In genomic region chr5:151080620-151081425, GRCh38 we compare ENCODE assay signal across 8 cellular contexts. TPM values are rescaled to one million over a fixed set of nuclear protein-coding genes. Genes with fewer than 3 reads are reported as not detected.
DNase-seq lines count a peak whose midpoint lies in the region; ATAC-seq lines count a peak whose summit lies in the region.

TSS of gene TNIP1 (minus strand) at chr5:151081034. CDS start at chr5:151065095, 15,939 bp downstream.

- H3K9me3 ChIP-seq in mesenchymal stem cell (ENCODE audit: control insufficient read depth, low read length) = no peaks in the 10 kb centered on the region

- H2AFZ ChIP-seq in mesenchymal stem cell (ENCODE audit: low read depth, low read length) = peak within 1 kb of the TSS; percentile 95

- under 1% methylated on average over 67 of the region's 84 CpGs for WGBS in mesenchymal stem cell

- H3K4me2 ChIP-seq in mesenchymal stem cell (ENCODE audit: low read length, poor library complexity, severe bottlenecking) = peak within 1 kb of the TSS; percentile 73

- peak within 1 kb of the TSS; percentile 93 for H2BK15ac ChIP-seq in mesenchymal stem cell (ENCODE audit: low read depth, poor library complexity, severe bottlenecking)

- H3K14ac ChIP-seq in mesenchymal stem cell (ENCODE audit: low read length in 2 of 2) = peak within 1 kb of the TSS; percentile 94 to 96

- no peaks in the 10 kb centered on the region for H3K9me3 Mint-ChIP-seq in effector memory CD8-positive, alpha-beta T cell

- H3K4me3 ChIP-seq in mesenchymal stem cell (ENCODE audit: insufficient read depth in 1 of 2, low read depth in 1 of 2, low read length in 2 of 2) = peak within 1 kb of the TSS; percentile 88 to 90

- H4K8ac ChIP-seq in mesenchymal stem cell (ENCODE audit: low read length) = peak within 1 kb of the TSS; percentile 93

- peaks cover 40% of the 10 kb centered on the region for H3K36me3 Mint-ChIP-seq in effector memory CD8-positive, alpha-beta T cell (ENCODE audit: insufficient read depth)

- peak within 1 kb of the TSS; percentile 75 for H2AK5ac ChIP-seq in mesenchymal stem cell (ENCODE audit: low read length, severe bottlenecking)

- peaks cover 61 to 72% of the 10 kb centered on the region in 2 donors for H3K4me1 Mint-ChIP-seq in effector memory CD8-positive, alpha-beta T cell (ENCODE audit: low read depth in 2 of 2)

- H2BK120ac ChIP-seq in mesenchymal stem cell (ENCODE audit: low read depth, low read length) = peak within 1 kb of the TSS; percentile 90

- peaks cover 1% of the 10 kb centered on the region for H3K79me1 ChIP-seq in mesenchymal stem cell (replicated peaks; ENCODE audit: low read length, poor library complexity, severe bottlenecking)

- H3K4ac ChIP-seq in mesenchymal stem cell (ENCODE audit: low read depth in 1 of 2, low read length in 2 of 2) = peak within 1 kb of the TSS; percentile 91 to 95

- H3K18ac ChIP-seq in mesenchymal stem cell (ENCODE audit: low read depth in 1 of 2, low read length in 2 of 2) = peak within 1 kb of the TSS; percentile 98

- peak within 1 kb of the TSS in 1 of 2 experiments; percentile 63 for H3K23ac ChIP-seq in mesenchymal stem cell (ENCODE audit: low read length in 2 of 2)

- no peaks in the 10 kb centered on the region for H3K27me3 ChIP-seq in mesenchymal stem cell (ENCODE audit: control insufficient read depth in 1 of 2, insufficient read depth in 1 of 2, low read length in 2 of 2)

- peaks cover 10% of the 10 kb centered on the region in 2 experiments for H3K36me3 ChIP-seq in mesenchymal stem cell (ENCODE audit: control insufficient read depth in 1 of 2, insufficient read depth in 2 of 2, low read depth in 1 of 2, low read length in 2 of 2)

- no peaks in the 10 kb centered on the region for H3K27me3 Mint-ChIP-seq in effector memory CD8-positive, alpha-beta T cell

- DNase-seq in CMK (ENCODE audit: low read depth) = peak; percentile 73
- DNase-seq in NOMO-1 treated with dmso at 0.1 percent for 144 hours (lab: John Stamatoyannopoulos, UW; ENCODE audit: unreplicated experiment) = peak; percentile 89
- DNase-seq in activated CD8-positive, alpha-beta memory T cell treated with anti-CD3 and anti-CD28 coated beads for 4 hours (ENCODE audit: low read depth in 2 of 2) = peak; percentile 81 to 90
- DNase-seq in effector memory CD8-positive, alpha-beta T cell = peak; percentile 94 to 97 (median 97)
- peak; percentile 91 for DNase-seq in mesenchymal stem cell
- peak; percentile 92 for DNase-seq in stimulated activated CD8-positive, alpha-beta memory T cell treated with anti-CD3 and anti-CD28 coated beads, Interleukin-12 subunit alpha, Interleukin-12 subunit beta, amount 100 ng/mL, for 4 hours (ENCODE audit: low read depth)

- peak within 1 kb of the TSS; percentile 91 for H3K27ac ChIP-seq in mesenchymal stem cell (ENCODE audit: low read length, poor library complexity, severe bottlenecking)

- H2BK12ac ChIP-seq in mesenchymal stem cell (ENCODE audit: low read length in 2 of 2) = peak within 1 kb of the TSS in 1 of 2 experiments; percentile 61

- H3K4me1 ChIP-seq in mesenchymal stem cell (ENCODE audit: control insufficient read depth, insufficient read depth, low read depth, low read length) = peaks cover 34% of the 10 kb centered on the region

- peak within 1 kb of the TSS; percentile 95 for H4K91ac ChIP-seq in mesenchymal stem cell (ENCODE audit: low read length)

- peak within 1 kb of the TSS; percentile 81 to 87 for H3K4me3 Mint-ChIP-seq in effector memory CD8-positive, alpha-beta T cell

- H2BK5ac ChIP-seq in mesenchymal stem cell (ENCODE audit: low read depth, low read length, poor library complexity, severe bottlenecking) = peak within 1 kb of the TSS; percentile 99

- H3K9ac ChIP-seq in mesenchymal stem cell (ENCODE audit: low read length) = peak within 1 kb of the TSS; percentile 95

- ATAC-seq in GM19452 (IDR thresholded peaks at IDR 0.05; ENCODE audit: unreplicated experiment) (peak; percentile 78), HG03571 (IDR thresholded peaks at IDR 0.05; ENCODE audit: unreplicated experiment) (peak; percentile 74)
- peak; percentile 83 for ATAC-seq in effector memory CD8-positive, alpha-beta T cell (replicated peaks)

- peak within 1 kb of the TSS; percentile 66 to 98 for H3K27ac Mint-ChIP-seq in effector memory CD8-positive, alpha-beta T cell

RNA-seq across cellular contexts. Expression of gene TNIP1, which starts in this region (rescaled TPM):
- 50.6 TPM for polyA plus RNA-seq in mesenchymal stem cell (2013, experiment 1 of 2)
- polyA plus RNA-seq in mesenchymal stem cell (2013, experiment 2 of 2) = 50.3 TPM

Comparison
In these comparisons a context has a peak if more than half of its experiments do, and no peak if none do; other contexts are left out.
1. Peak in every context shown above with its lines: DNase-seq, ATAC-seq, H3K4me3 ChIP-seq and H3K27ac ChIP-seq.